In genomic region chr19:36379510-36379819, GRCh38 we compare ENCODE assay signal across 8 cellular contexts. TPM values are rescaled to one million over a fixed set of nuclear protein-coding genes. Genes with fewer than 3 reads are reported as not detected.
DNase-seq lines count a peak whose midpoint lies in the region; ATAC-seq and TF ChIP-seq lines count a peak whose summit lies in the region.

No MANE protein-coding gene starts in this region.

- CTCF ChIA-PET in T-cell (lab: Charles Lee), result interaction anchor here (0.5 to 1.3 kb wide), 2 partner anchors 239 to 537 kb away, joined by 3 read pairs; partner anchors contain the start of gene ZNF568 (in 1 of the 2)

- no peak for TF ChIP-seq CTCF in GM12865 (IDR thresholded peaks at IDR 0.05; ENCODE audit: insufficient read depth, low read depth, low read length, missing control alignments)
- no peak for TF ChIP-seq CTCF in fibroblast of the aortic adventitia (IDR thresholded peaks at IDR 0.05; ENCODE audit: insufficient read depth, low read length)
- no peak for TF ChIP-seq CTCF in retinal pigment epithelial cell (conservative IDR thresholded peaks at IDR 0.05; ENCODE audit: low read depth, low read length)

- H3K4me3 ChIP-seq in GM12865 (ENCODE audit: low read depth, low read length) (peak overlapping the region; percentile 83), fibroblast of the aortic adventitia (ENCODE audit: low read depth, low read length) (peak overlapping the region; percentile 90), retinal pigment epithelial cell (ENCODE audit: low read length) (peak overlapping the region; percentile 92)

- DNase-seq in GM12865 (ENCODE audit: low read depth), result no peak
- no peak for DNase-seq in T-cell
- no peak for DNase-seq in fibroblast of the aortic adventitia (ENCODE audit: low read depth)
- DNase-seq in retinal pigment epithelial cell (ENCODE audit: low read depth), result no peak
- DNase-seq in DMS 273 (lab: John Stamatoyannopoulos, UW; ENCODE audit: unreplicated experiment), result no peak
- DNase-seq in NCI-H187 (lab: John Stamatoyannopoulos, UW), result no peak
- no peak for DNase-seq in NCI-H82 treated with DMSO at 0.1 percent for 48 hours (lab: John Stamatoyannopoulos, UW; ENCODE audit: unreplicated experiment)
- no peak for DNase-seq in putamen (ENCODE audit: low spot score)

- no peaks in the 10 kb centered on the region for H3K27me3 Mint-ChIP-seq in T-cell

- H3K9me3 Mint-ChIP-seq in T-cell, result peaks cover 0 to 16% (median 6%) of the 10 kb centered on the region in 3 donors

- no peak for ATAC-seq in T-cell (replicated peaks in 1 of 4)

- no peak overlapping the region for H3K27ac Mint-ChIP-seq in T-cell

- peaks cover 23 to 30% (median 24%) of the 10 kb centered on the region in 3 donors for H3K4me1 Mint-ChIP-seq in T-cell

- peak overlapping the region; percentile 88 to 97 (median 95) for H3K4me3 Mint-ChIP-seq in T-cell

- POLR2A ChIA-PET in T-cell (lab: Charles Lee), result interaction anchor here (1.0 to 1.1 kb wide), 2 partner anchors 109 to 226 kb away, joined by 3 read pairs; partner anchors contain the start of gene ZNF382 (in 1 of the 2)

- H3K36me3 Mint-ChIP-seq in T-cell, result peaks cover 14% of the 10 kb centered on the region

RNA-seq across cellular contexts. Expression of gene ZFP14, which starts 0.5 kb away (rescaled TPM):
- 10 to 100 TPM in 4 of 5 donors, 1 to 10 TPM in 1; 5.7 to 13.9 (median 11.6) TPM for total RNA-seq in T-cell
- 3.2 and 6.6 TPM in 2 replicates for total RNA-seq in fibroblast of the aortic adventitia (ENCODE audit: low replicate concordance)

RNA-seq across cellular contexts. Expression of gene ZFP82, which starts 39.0 kb away (rescaled TPM):
- total RNA-seq in T-cell (1 to 10 TPM; 2.9 to 8.8 (median 8.2) TPM), fibroblast of the aortic adventitia (ENCODE audit: low replicate concordance) (7.7 and 12.6 TPM in 2 replicates)
